Comparison of ENCODE assay signal across 32 cellular contexts in the genomic region with DNA sequence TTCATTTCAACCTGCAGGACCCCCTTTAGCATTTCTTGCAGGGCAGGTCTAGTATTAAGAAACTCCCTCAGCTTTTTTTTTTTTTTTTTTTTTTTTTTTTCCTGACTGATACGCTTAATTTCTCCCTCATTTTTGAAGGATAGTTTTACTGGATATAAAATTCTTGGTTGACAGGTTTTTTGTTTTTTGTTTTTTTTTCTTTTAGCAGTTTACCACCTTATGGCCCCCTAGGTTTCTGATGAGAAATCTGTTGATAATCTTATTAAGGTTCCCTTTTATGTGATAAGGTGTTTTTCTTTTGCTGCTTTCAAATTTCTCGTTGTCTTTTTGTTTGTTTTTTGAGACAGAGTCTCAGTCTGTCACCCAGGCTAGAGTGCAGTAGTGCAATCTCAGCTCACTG.
"Had no signal": no experiment of that assay in that cellular context is flagged by ENCODE, and none has a peak within 500 bp of the region (broad histone marks: within the 10 kb centered on the region; RNA-seq: fewer than 3 reads in every experiment).

No MANE protein-coding gene starts in this region.

- H3K27me3 Mint-ChIP-seq: activated CD8-positive, alpha-beta T cell treated with anti-CD3 and anti-CD28 coated beads for 36 hours; activated naive CD8-positive, alpha-beta T cell; effector memory CD8-positive, alpha-beta T cell; T-helper 17 cell had no signal

- H3K4me3 ChIP-seq: esophagus squamous epithelium, gastroesophageal sphincter, heart right ventricle had no signal

- H3K27ac ChIP-seq: brain microvascular endothelial cell, epithelial cell of prostate, esophagus squamous epithelium, gastroesophageal sphincter, heart right ventricle, VCaP had no signal

- ATAC-seq: activated CD8-positive, alpha-beta T cell treated with anti-CD3 and anti-CD28 coated beads for 36 hours; effector memory CD8-positive, alpha-beta T cell; gastroesophageal sphincter; heart right ventricle; T-helper 17 cell; WTC11 had no signal

- H3K27me3 ChIP-seq: brain microvascular endothelial cell, esophagus squamous epithelium, gastroesophageal sphincter, heart right ventricle had no signal

- H3K36me3 ChIP-seq: brain microvascular endothelial cell, esophagus squamous epithelium, gastroesophageal sphincter, heart right ventricle had no signal

- H3K4me1 ChIP-seq: esophagus squamous epithelium, gastroesophageal sphincter had no signal

- H3K4me3 Mint-ChIP-seq: activated CD8-positive, alpha-beta T cell treated with anti-CD3 and anti-CD28 coated beads for 36 hours; activated naive CD8-positive, alpha-beta T cell; effector memory CD8-positive, alpha-beta T cell; T-helper 17 cell; WTC11 had no signal

- FAIRE-seq: astrocyte, bronchial epithelial cell, colon, endometrium, endothelial cell of umbilical vein had no signal

- H3K27ac Mint-ChIP-seq: activated CD8-positive, alpha-beta T cell treated with anti-CD3 and anti-CD28 coated beads for 36 hours; T-helper 17 cell; WTC11 had no signal

- DNase-seq: activated CD4-positive, alpha-beta T cell treated with anti-CD3 and anti-CD28 coated beads for 1 hour; activated CD4-positive, alpha-beta T cell treated with anti-CD3 and anti-CD28 coated beads for 4 hours; activated CD4-positive, alpha-beta T cell treated with anti-CD3 and anti-CD28 coated beads, Interleukin-2, amount 50 U/mL, for 1 hour; activated CD4-positive, alpha-beta T cell treated with anti-CD3 and anti-CD28 coated beads, Interleukin-2, amount 50 U/mL, for 48 hours; activated CD8-positive, alpha-beta memory T cell treated with anti-CD3 and anti-CD28 coated beads for 24 hours; activated CD8-positive, alpha-beta T cell treated with anti-CD3 and anti-CD28 coated beads for 36 hours; activated gamma-delta T cell; activated naive CD4-positive, alpha-beta T cell; activated naive CD4-positive, alpha-beta T cell treated with anti-CD3 and anti-CD28 coated beads, Interleukin-2, amount 50 U/mL, for 16 hours; activated T-cell treated with anti-CD3 and anti-CD28 coated beads, Interleukin-2, amount 50 U/mL, for 48 hours; amniotic stem cell; anterior cingulate cortex; brain microvascular endothelial cell; cortex of kidney; dermis blood vessel endothelial cell; effector CD4-positive, alpha-beta T cell; effector memory CD8-positive, alpha-beta T cell; esophagus squamous epithelium; foreskin melanocyte; heart right ventricle; T-helper 1 cell; T-helper 17 cell had no signal
